18 cellular contexts compared by ENCODE assay signal in the genomic region with DNA sequence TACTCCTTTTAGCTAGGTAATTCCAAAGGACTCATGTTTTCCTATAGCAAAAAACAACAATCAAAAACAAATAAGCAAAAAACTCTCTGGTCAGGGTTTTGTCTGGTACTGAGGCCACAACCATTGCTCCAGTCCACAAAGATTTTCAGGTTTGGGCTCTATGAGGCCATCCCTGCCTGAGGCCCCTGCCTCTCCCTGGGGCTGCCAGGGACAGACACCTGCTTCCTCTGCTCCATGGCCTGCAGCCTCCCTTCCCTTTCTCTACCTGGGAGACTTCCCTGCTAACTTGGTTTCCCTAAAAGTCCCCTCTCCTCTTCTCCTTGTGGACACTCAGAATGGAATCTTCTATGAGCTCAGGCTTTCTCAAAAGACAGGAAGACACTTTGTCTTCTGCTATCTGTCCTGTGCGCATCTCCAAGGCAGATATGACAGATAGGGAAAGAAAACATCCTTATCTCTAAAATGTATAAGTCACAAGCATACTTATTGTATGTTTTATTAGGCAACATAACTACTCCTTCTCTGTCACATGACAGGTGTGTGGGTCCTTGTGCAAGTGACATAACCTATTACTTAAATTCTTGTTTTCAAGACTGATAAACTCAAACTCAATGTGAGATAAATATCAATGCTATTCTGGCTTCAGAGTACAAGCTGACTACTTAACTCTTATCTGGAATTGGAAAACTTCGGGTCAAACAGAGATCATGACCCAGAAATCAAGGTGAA. TPM values are rescaled to one million over a fixed set of nuclear protein-coding genes. Genes with fewer than 3 reads are reported as not detected.
A peak's percentile ranks its signal among the peaks of the same experiment; 100 is the strongest.
DNase-seq lines count a peak whose midpoint lies in the region; ATAC-seq and TF ChIP-seq lines count a peak whose summit lies in the region.
"Had no signal": no experiment of that assay in that cellular context is flagged by ENCODE, and none has a peak within 500 bp of the region (broad histone marks: within the 10 kb centered on the region; RNA-seq: fewer than 3 reads in every experiment).

No MANE protein-coding gene starts in this region.

- H3K27me3 Mint-ChIP-seq in activated CD8-positive, alpha-beta T cell treated with anti-CD3 and anti-CD28 coated beads for 36 hours: peaks cover 26% of the 10 kb centered on the region
- peaks cover 38% of the 10 kb centered on the region for H3K27me3 Mint-ChIP-seq in activated CD8-positive, alpha-beta T cell treated with anti-CD3 and anti-CD28 coated beads, Interleukin-2, amount 10 ng/mL, durations not matched to agents 7 days and 5 days (ENCODE audit: low read depth)
- peaks cover 16% of the 10 kb centered on the region for H3K27me3 Mint-ChIP-seq in WTC11 (ENCODE audit: low read depth)
- H3K27me3 Mint-ChIP-seq in memory B cell: peaks cover 13% of the 10 kb centered on the region

- no peaks in the 10 kb centered on the region for H3K36me3 ChIP-seq in spleen
- H3K36me3 ChIP-seq: BLaER1, ovary, upper lobe of right lung, WERI-Rb-1 had no signal

- H3K27me3 ChIP-seq in spleen (replicated peaks in 1 of 7): peaks cover 0 to 25% (median 0%) of the 10 kb centered on the region in 7 donors
- H3K27me3 ChIP-seq: ovary, upper lobe of right lung had no signal

- no peak for TF ChIP-seq POLR2A in spleen (IDR thresholded peaks at IDR 0.05)

- no peak overlapping the region for H3K4me3 ChIP-seq in spleen
- H3K4me3 ChIP-seq: BLaER1 had no signal

- intact Hi-C loops in activated CD8-positive, alpha-beta T cell treated with anti-CD3 and anti-CD28 coated beads for 36 hours (cut with micrococcal nuclease): no loop called here
- intact Hi-C loops in spleen (cut with DNase I; ENCODE audit: low total_unique reads): no loop called here

- POLR2A ChIA-PET in activated CD8-positive, alpha-beta T cell treated with anti-CD3 and anti-CD28 coated beads for 36 hours (lab: Charles Lee): interaction anchor here (1.0 to 1.1 kb wide), 2 partner anchors 7 to 139 kb away, joined by 3 read pairs; no protein-coding TSS in a partner anchor
- POLR2A ChIA-PET in activated CD8-positive, alpha-beta T cell treated with anti-CD3 and anti-CD28 coated beads, Interleukin-2, amount 10 ng/mL, durations not matched to agents 7 days and 5 days (lab: Charles Lee): no interaction called here
- POLR2A ChIA-PET in WTC11 (lab: Charles Lee): interaction anchor here (1.2 kb wide), 1 partner anchor 11 kb away, joined by 3 read pairs; no protein-coding TSS in a partner anchor

- CTCF ChIA-PET in activated CD8-positive, alpha-beta T cell treated with anti-CD3 and anti-CD28 coated beads for 36 hours (lab: Charles Lee): interaction anchor here (0.9 to 3.0 kb wide), 6 partner anchors 9 to 70 kb away, joined by 3 to 25 read pairs (median 4); no protein-coding TSS in a partner anchor
- CTCF ChIA-PET in activated CD8-positive, alpha-beta T cell treated with anti-CD3 and anti-CD28 coated beads, Interleukin-2, amount 10 ng/mL, durations not matched to agents 7 days and 5 days (lab: Charles Lee): interaction anchor here (0.6 to 4.1 kb wide), 6 partner anchors 10 to 71 kb away, joined by 3 to 34 read pairs (median 4); no protein-coding TSS in a partner anchor
- CTCF ChIA-PET in WTC11 (lab: Charles Lee): interaction anchor here (0.8 to 3.4 kb wide), 11 partner anchors 7 to 133 kb away, joined by 3 to 31 read pairs (median 6); partner anchors contain the start of genes KCTD19, LRRC36 and TPPP3

- H3K27ac ChIP-seq in spleen: no peak overlapping the region
- H3K27ac ChIP-seq: BLaER1 had no signal

- H3K27ac Mint-ChIP-seq in activated CD8-positive, alpha-beta T cell treated with anti-CD3 and anti-CD28 coated beads for 36 hours: no peak overlapping the region
- H3K27ac Mint-ChIP-seq in activated CD8-positive, alpha-beta T cell treated with anti-CD3 and anti-CD28 coated beads, Interleukin-2, amount 10 ng/mL, durations not matched to agents 7 days and 5 days: no peak overlapping the region
- H3K27ac Mint-ChIP-seq in WTC11 (no peak overlapping the region; the same call in 1 of the 2 replicates), memory B cell (no peak overlapping the region)
- H3K27ac Mint-ChIP-seq in stimulated activated effector memory CD8-positive, alpha-beta T cell treated with anti-CD3 and anti-CD28 coated beads, Interleukin-12 subunit alpha, Interleukin-12 subunit beta, amount 100 ng/mL, for 72 hours: peak overlapping the region; percentile 75

- ATAC-seq in activated CD8-positive, alpha-beta T cell treated with anti-CD3 and anti-CD28 coated beads for 36 hours: no peak
- ATAC-seq in activated CD8-positive, alpha-beta T cell treated with anti-CD3 and anti-CD28 coated beads, Interleukin-2, amount 10 ng/mL, durations not matched to agents 7 days and 5 days: no peak
- ATAC-seq in WTC11 (no peak), memory B cell (ENCODE audit: low read depth) (no peak)
- ATAC-seq in stimulated activated effector memory CD8-positive, alpha-beta T cell treated with anti-CD3 and anti-CD28 coated beads, Interleukin-12 subunit alpha, Interleukin-12 subunit beta, amount 100 ng/mL, for 72 hours: no peak
- ATAC-seq: GM12878, upper lobe of right lung had no signal

- H3K4me1 ChIP-seq in spleen: peaks cover 7 to 46% (median 32%) of the 10 kb centered on the region in 6 donors
- H3K4me1 ChIP-seq: BLaER1 had no signal

- no peak for DNase-seq in activated CD8-positive, alpha-beta T cell treated with anti-CD3 and anti-CD28 coated beads for 36 hours
- no peak for DNase-seq in activated CD8-positive, alpha-beta T cell treated with anti-CD3 and anti-CD28 coated beads, Interleukin-2, amount 10 ng/mL, durations not matched to agents 7 days and 5 days
- DNase-seq in WTC11 (ENCODE audit: low spot score): no peak
- DNase-seq in memory B cell (ENCODE audit: low spot score in 2 of 2): no peak
- DNase-seq in stimulated activated effector memory CD8-positive, alpha-beta T cell treated with anti-CD3 and anti-CD28 coated beads, Interleukin-12 subunit alpha, Interleukin-12 subunit beta, amount 100 ng/mL, for 72 hours (ENCODE audit: low spot score in 2 of 2): no peak
- DNase-seq in DMS153 (lab: John Stamatoyannopoulos, UW): no peak
- DNase-seq in activated CD4-positive, CD25-positive, alpha-beta regulatory T cell (lab: John Stamatoyannopoulos, UW): no peak
- no peak for DNase-seq in spleen
- DNase-seq: amygdala, H9, NCI-H1417 treated with DMSO at 0.1 percent for 48 hours, NCI-H2171, NCI-H69, ovary, upper lobe of right lung, WERI-Rb-1 had no signal

- WGBS in spleen, 5 donors: 80 to 94% (median 86%) methylated on average over 2 of the region's 2 CpGs

- no peaks in the 10 kb centered on the region for H3K9me3 Mint-ChIP-seq in activated CD8-positive, alpha-beta T cell treated with anti-CD3 and anti-CD28 coated beads for 36 hours
- H3K9me3 Mint-ChIP-seq in activated CD8-positive, alpha-beta T cell treated with anti-CD3 and anti-CD28 coated beads, Interleukin-2, amount 10 ng/mL, durations not matched to agents 7 days and 5 days (ENCODE audit: insufficient read depth): no peaks in the 10 kb centered on the region
- H3K9me3 Mint-ChIP-seq in WTC11 (peaks cover 5% of the 10 kb centered on the region), memory B cell (no peaks in the 10 kb centered on the region)
- H3K9me3 Mint-ChIP-seq in stimulated activated effector memory CD8-positive, alpha-beta T cell treated with anti-CD3 and anti-CD28 coated beads, Interleukin-12 subunit alpha, Interleukin-12 subunit beta, amount 100 ng/mL, for 72 hours: no peaks in the 10 kb centered on the region

- H3K4me3 Mint-ChIP-seq in activated CD8-positive, alpha-beta T cell treated with anti-CD3 and anti-CD28 coated beads for 36 hours: peak overlapping the region; percentile 44
- no peak overlapping the region for H3K4me3 Mint-ChIP-seq in activated CD8-positive, alpha-beta T cell treated with anti-CD3 and anti-CD28 coated beads, Interleukin-2, amount 10 ng/mL, durations not matched to agents 7 days and 5 days
- peak overlapping the region; percentile 30; the same call in 1 of the 2 replicates for H3K4me3 Mint-ChIP-seq in WTC11
- H3K4me3 Mint-ChIP-seq in memory B cell: peak overlapping the region; percentile 70
- peak overlapping the region; percentile 73 for H3K4me3 Mint-ChIP-seq in stimulated activated effector memory CD8-positive, alpha-beta T cell treated with anti-CD3 and anti-CD28 coated beads, Interleukin-12 subunit alpha, Interleukin-12 subunit beta, amount 100 ng/mL, for 72 hours

- H3K4me1 Mint-ChIP-seq in activated CD8-positive, alpha-beta T cell treated with anti-CD3 and anti-CD28 coated beads for 36 hours (ENCODE audit: low read depth): peaks cover 5% of the 10 kb centered on the region
- H3K4me1 Mint-ChIP-seq in activated CD8-positive, alpha-beta T cell treated with anti-CD3 and anti-CD28 coated beads, Interleukin-2, amount 10 ng/mL, durations not matched to agents 7 days and 5 days (ENCODE audit: low read depth): peaks cover 8% of the 10 kb centered on the region
- H3K4me1 Mint-ChIP-seq in WTC11 (peaks cover 47% of the 10 kb centered on the region), memory B cell (peaks cover 6% of the 10 kb centered on the region)
- peaks cover 13% of the 10 kb centered on the region for H3K4me1 Mint-ChIP-seq in stimulated activated effector memory CD8-positive, alpha-beta T cell treated with anti-CD3 and anti-CD28 coated beads, Interleukin-12 subunit alpha, Interleukin-12 subunit beta, amount 100 ng/mL, for 72 hours

- H3K36me3 Mint-ChIP-seq in activated CD8-positive, alpha-beta T cell treated with anti-CD3 and anti-CD28 coated beads for 36 hours (ENCODE audit: low read depth): no peaks in the 10 kb centered on the region
- no peaks in the 10 kb centered on the region for H3K36me3 Mint-ChIP-seq in activated CD8-positive, alpha-beta T cell treated with anti-CD3 and anti-CD28 coated beads, Interleukin-2, amount 10 ng/mL, durations not matched to agents 7 days and 5 days (ENCODE audit: low read depth)
- no peaks in the 10 kb centered on the region for H3K36me3 Mint-ChIP-seq in WTC11
- no peaks in the 10 kb centered on the region for H3K36me3 Mint-ChIP-seq in memory B cell
- H3K36me3 Mint-ChIP-seq in stimulated activated effector memory CD8-positive, alpha-beta T cell treated with anti-CD3 and anti-CD28 coated beads, Interleukin-12 subunit alpha, Interleukin-12 subunit beta, amount 100 ng/mL, for 72 hours: no peaks in the 10 kb centered on the region

- no peaks in the 10 kb centered on the region for H3K9me3 ChIP-seq in spleen
- H3K9me3 ChIP-seq: BLaER1, ovary, upper lobe of right lung had no signal

- no peak for TF ChIP-seq CTCF in activated CD8-positive, alpha-beta T cell treated with anti-CD3 and anti-CD28 coated beads for 36 hours (IDR thresholded peaks at IDR 0.05)
- TF ChIP-seq CTCF in WTC11 (IDR thresholded peaks at IDR 0.05) (no peak), spleen (IDR thresholded peaks at IDR 0.05 in 8 of 11, conservative IDR thresholded peaks at IDR 0.05 in 3 of 11) (no peak)

RNA-seq across cellular contexts. Expression of gene ZDHHC1, which starts 1.2 kb away (rescaled TPM):
- under 1 TPM; 0.54 to 0.60 TPM for total RNA-seq in activated CD8-positive, alpha-beta T cell treated with anti-CD3 and anti-CD28 coated beads for 36 hours
- total RNA-seq in activated CD8-positive, alpha-beta T cell treated with anti-CD3 and anti-CD28 coated beads, Interleukin-2, amount 10 ng/mL, durations not matched to agents 7 days and 5 days: under 1 TPM in 1 of 2 experiments, not detected in 1; 0.26 TPM
- total RNA-seq in WTC11 (2021): 4.2 to 4.9 TPM (median 4.6 TPM) in 3 replicates
- total RNA-seq in spleen: 10 to 100 TPM in 6 of 7 donors, 1 to 10 TPM in 1; 9.5 to 31.2 (median 20.6) TPM
- polyA plus RNA-seq in spleen: 1 to 10 TPM; 2.1 to 6.0 (median 2.3) TPM

RNA-seq across cellular contexts. Expression of gene HSD11B2, which starts 13.4 kb away (rescaled TPM):
- 1 to 10 TPM; 1.6 to 2.3 TPM for total RNA-seq in activated CD8-positive, alpha-beta T cell treated with anti-CD3 and anti-CD28 coated beads for 36 hours
- total RNA-seq in activated CD8-positive, alpha-beta T cell treated with anti-CD3 and anti-CD28 coated beads, Interleukin-2, amount 10 ng/mL, durations not matched to agents 7 days and 5 days: not detected
- total RNA-seq in WTC11 (2021) (33.4 to 38.3 TPM (median 36.4 TPM) in 3 replicates), spleen (10 to 100 TPM in 1 of 7 donors, 1 to 10 TPM in 5, under 1 TPM in 1; 0.85 to 18.3 (median 4.7) TPM)
- polyA plus RNA-seq in spleen: 1 to 10 TPM; 1.7 to 4.1 (median 2.8) TPM

RNA-seq across cellular contexts. Expression of gene TPPP3, which starts 24.2 kb away (rescaled TPM):
- not detected for total RNA-seq in activated CD8-positive, alpha-beta T cell treated with anti-CD3 and anti-CD28 coated beads for 36 hours
- total RNA-seq in activated CD8-positive, alpha-beta T cell treated with anti-CD3 and anti-CD28 coated beads, Interleukin-2, amount 10 ng/mL, durations not matched to agents 7 days and 5 days: not detected
- total RNA-seq in WTC11 (2021) (0.57 to 0.74 TPM (median 0.64 TPM) in 3 replicates), spleen (10 to 100 TPM in 3 of 7 donors, 1 to 10 TPM in 4; 2.5 to 13.9 (median 9.9) TPM)
- 10 to 100 TPM in 1 of 3 donors, 1 to 10 TPM in 2; 5.6 to 11.4 (median 7.2) TPM for polyA plus RNA-seq in spleen
- total RNA-seq: GM12878 had no signal
